In the genomic region with DNA sequence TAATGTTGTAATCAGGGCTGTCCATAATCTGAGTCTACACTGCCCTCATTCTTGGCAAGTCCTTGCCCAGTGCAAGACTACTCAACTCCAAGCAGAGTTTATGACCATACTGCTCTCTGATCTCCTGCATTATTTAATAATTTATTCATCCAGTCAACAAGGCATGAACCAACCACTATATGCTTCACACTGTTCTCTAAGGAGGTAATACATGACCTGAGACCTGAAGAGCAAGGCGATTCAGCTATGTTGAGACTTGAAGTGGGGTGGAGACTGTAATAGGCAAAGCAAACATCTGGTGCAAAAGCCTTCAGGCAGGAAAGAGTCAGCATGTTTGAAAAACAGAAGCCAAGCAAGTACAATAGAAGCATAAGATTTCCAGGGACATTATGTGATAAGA, we compare ENCODE assay signal across 17 cellular contexts.
DNase-seq lines count a peak whose midpoint lies in the region; ATAC-seq and TF ChIP-seq lines count a peak whose summit lies in the region.
"Had no signal": no experiment of that assay in that cellular context is flagged by ENCODE, and none has a peak within 500 bp of the region (broad histone marks: within the 10 kb centered on the region; RNA-seq: fewer than 3 reads in every experiment).

No MANE protein-coding gene starts in this region.

- H3K9me2 ChIP-seq in GM23338 (ENCODE audit: insufficient read depth) = peaks cover 6% of the 10 kb centered on the region; the same call in 1 of the 2 replicates

- no peak overlapping the region for H3K27ac ChIP-seq in GM23338 (ENCODE audit: low read depth)
- no peak overlapping the region for H3K27ac ChIP-seq in mammary epithelial cell (ENCODE audit: insufficient read depth, low read depth, low read length)
- H3K27ac ChIP-seq in foreskin keratinocyte = no peak overlapping the region

- H3K79me2 ChIP-seq in GM23338 (replicated peaks; ENCODE audit: insufficient read depth) (no peaks in the 10 kb centered on the region), mammary epithelial cell (ENCODE audit: insufficient read depth, low read length) (no peaks in the 10 kb centered on the region)

- H2AFZ ChIP-seq in GM23338 (peak overlapping the region; percentile 30), mammary epithelial cell (ENCODE audit: low read depth, low read length) (no peak overlapping the region)

- no peaks in the 10 kb centered on the region for H3F3A ChIP-seq in GM23338 (replicated peaks; ENCODE audit: low read depth)

- intact Hi-C loops in mammary epithelial cell (cut with micrococcal nuclease) = no loop called here
- intact Hi-C loops in activated naive CD4-positive, alpha-beta T cell treated with anti-CD3 and anti-CD28 coated beads for 36 hours (cut with micrococcal nuclease) = no loop called here

- H3K4me1 ChIP-seq in GM23338 (ENCODE audit: insufficient read depth) (no peaks in the 10 kb centered on the region), mammary epithelial cell (ENCODE audit: insufficient read depth, low read length) (no peaks in the 10 kb centered on the region), foreskin keratinocyte (no peaks in the 10 kb centered on the region)
- H3K4me1 ChIP-seq: HAP-1 had no signal

- H3K9me3 Mint-ChIP-seq in GM23338 = no peaks in the 10 kb centered on the region
- H3K9me3 Mint-ChIP-seq in activated naive CD4-positive, alpha-beta T cell treated with anti-CD3 and anti-CD28 coated beads for 36 hours = peaks cover 2% of the 10 kb centered on the region

- no peaks in the 10 kb centered on the region for H3K9me3 ChIP-seq in mammary epithelial cell (replicated peaks; ENCODE audit: insufficient read depth, low read length)
- H3K9me3 ChIP-seq: HAP-1 had no signal

- DNase-seq in DMS79 (lab: John Stamatoyannopoulos, UW) = peak; percentile 50
- DNase-seq in GM23338 (ENCODE audit: low spot score) = no peak
- peak; percentile 37 for DNase-seq in mammary epithelial cell
- DNase-seq in foreskin keratinocyte = peak; percentile 94 to 97
- no peak for DNase-seq in globus pallidus (ENCODE audit: low spot score)
- no peak for DNase-seq in activated naive CD4-positive, alpha-beta T cell treated with anti-CD3 and anti-CD28 coated beads for 36 hours
- DNase-seq in NCI-H510A (lab: John Stamatoyannopoulos, UW) = no peak
- DNase-seq: CD4-positive, CD25-positive, alpha-beta regulatory T cell; KG1; NCI-H1105; NCI-H1694; NCI-H226; NCI-H524; OCI-M1; Right ventricle myocardium superior had no signal

- H3K36me3 Mint-ChIP-seq in GM23338 (ENCODE audit: low read depth) = no peaks in the 10 kb centered on the region
- H3K36me3 Mint-ChIP-seq in activated naive CD4-positive, alpha-beta T cell treated with anti-CD3 and anti-CD28 coated beads for 36 hours (ENCODE audit: low read depth) = no peaks in the 10 kb centered on the region
- H3K36me3 Mint-ChIP-seq: CD4-positive, CD25-positive, alpha-beta regulatory T cell had no signal

- no peak overlapping the region for H3K4me3 Mint-ChIP-seq in GM23338
- H3K4me3 Mint-ChIP-seq in activated naive CD4-positive, alpha-beta T cell treated with anti-CD3 and anti-CD28 coated beads for 36 hours = no peak overlapping the region
- H3K4me3 Mint-ChIP-seq: CD4-positive, CD25-positive, alpha-beta regulatory T cell had no signal

- no peak overlapping the region for H3K4me2 ChIP-seq in GM23338
- H3K4me2 ChIP-seq in mammary epithelial cell (ENCODE audit: insufficient read depth, low read depth, low read length) = no peak overlapping the region

- in situ Hi-C loops in mammary epithelial cell (cut with MboI; ENCODE audit: low sequenced_read_pairs in 2 of 2) = no loop called here

- no peaks in the 10 kb centered on the region for H3K36me3 ChIP-seq in GM23338 (ENCODE audit: insufficient read depth)
- no peaks in the 10 kb centered on the region for H3K36me3 ChIP-seq in mammary epithelial cell (ENCODE audit: insufficient read depth, low read length)
- H3K36me3 ChIP-seq: HAP-1 had no signal

- H3K27me3 ChIP-seq in GM23338 (ENCODE audit: insufficient read depth) = no peaks in the 10 kb centered on the region
- peaks cover 2% of the 10 kb centered on the region for H3K27me3 ChIP-seq in mammary epithelial cell (ENCODE audit: insufficient read depth, low read length)
- H3K27me3 ChIP-seq in foreskin keratinocyte = no peaks in the 10 kb centered on the region

- no peak for TF ChIP-seq CTCF in GM23338 (conservative IDR thresholded peaks at IDR 0.05; ENCODE audit: low read depth in 2 of 2)
- TF ChIP-seq CTCF in mammary epithelial cell (conservative IDR thresholded peaks at IDR 0.05 in 1 of 2, IDR thresholded peaks at IDR 0.05 in 1 of 2; ENCODE audit: extremely low read depth in 1 of 2, insufficient read depth in 1 of 2, low read depth in 1 of 2, low read length in 2 of 2) = no peak
- TF ChIP-seq CTCF in foreskin keratinocyte (conservative IDR thresholded peaks at IDR 0.05) = no peak

- dilution Hi-C loops in mammary epithelial cell (cut with HindIII; ENCODE audit: low sequenced_read_pairs) = no loop called here

- H3K9ac ChIP-seq in mammary epithelial cell (ENCODE audit: insufficient read depth, low read length) = no peak overlapping the region

- ATAC-seq in GM23338 = no peak
- ATAC-seq in foreskin keratinocyte = peak; percentile 95
- ATAC-seq: GM12878 had no signal

- H3K27me3 Mint-ChIP-seq in GM23338 (ENCODE audit: insufficient read depth, low read depth, poor library complexity) = no peaks in the 10 kb centered on the region
- H3K27me3 Mint-ChIP-seq in activated naive CD4-positive, alpha-beta T cell treated with anti-CD3 and anti-CD28 coated beads for 36 hours (ENCODE audit: low read depth) = no peaks in the 10 kb centered on the region
- H3K27me3 Mint-ChIP-seq: CD4-positive, CD25-positive, alpha-beta regulatory T cell had no signal

- no peaks in the 10 kb centered on the region for H4K20me1 ChIP-seq in GM23338 (replicated peaks; ENCODE audit: insufficient read depth)
- H4K20me1 ChIP-seq in mammary epithelial cell (ENCODE audit: insufficient read depth, low read length) = no peaks in the 10 kb centered on the region

- H3K27ac Mint-ChIP-seq in GM23338 = no peak overlapping the region
- H3K27ac Mint-ChIP-seq in activated naive CD4-positive, alpha-beta T cell treated with anti-CD3 and anti-CD28 coated beads for 36 hours = no peak overlapping the region
- H3K27ac Mint-ChIP-seq: CD4-positive, CD25-positive, alpha-beta regulatory T cell had no signal

- no peaks in the 10 kb centered on the region for H3K4me1 Mint-ChIP-seq in GM23338
- no peaks in the 10 kb centered on the region for H3K4me1 Mint-ChIP-seq in activated naive CD4-positive, alpha-beta T cell treated with anti-CD3 and anti-CD28 coated beads for 36 hours (ENCODE audit: low read depth)

- no peak overlapping the region for H3K4me3 ChIP-seq in GM23338
- no peak overlapping the region for H3K4me3 ChIP-seq in mammary epithelial cell (replicated peaks in 1 of 3; ENCODE audit: insufficient read depth in 1 of 3, low read depth in 2 of 3, low read length in 3 of 3)
- H3K4me3 ChIP-seq: GM12878, HAP-1 had no signal

- WGBS in mammary epithelial cell (ENCODE audit: low coverage, missing lambda C conversion rate) = 33% methylated on average over 1 of the region's 1 CpG

- CTCF ChIA-PET in mammary epithelial cell (lab: Charles Lee; ENCODE audit: low non-redundant PET) = no interaction called here
- CTCF ChIA-PET in activated naive CD4-positive, alpha-beta T cell treated with anti-CD3 and anti-CD28 coated beads for 36 hours (lab: Charles Lee) = no interaction called here

- BruUV-seq in mammary epithelial cell (replicated peaks; lab: Mats Ljungman, UMichigan) = no TSS peak

TF ChIP-seq in GM23338, 12 proteins besides CTCF, POLR2A, EP300 and RAD21 (continues in another document):
- no peak for TF ChIP-seq JUNB (IDR thresholded peaks at IDR 0.05; ENCODE audit: unreplicated experiment)
- TF ChIP-seq NANOG (IDR thresholded peaks at IDR 0.05; ENCODE audit: borderline replicate concordance) = no peak
- TF ChIP-seq CREB1 (CRISPR knock-in tag; IDR thresholded peaks at IDR 0.05; ENCODE audit: low read depth) = no peak
- no peak for TF ChIP-seq ZNF114 (CRISPR knock-in tag; IDR thresholded peaks at IDR 0.05)
- no peak for TF ChIP-seq EZH2phosphoT487 (IDR thresholded peaks at IDR 0.05; ENCODE audit: unreplicated experiment)
- no peak for TF ChIP-seq STAT1 (IDR thresholded peaks at IDR 0.05; ENCODE audit: unreplicated experiment)
- TF ChIP-seq, protein P1, sequence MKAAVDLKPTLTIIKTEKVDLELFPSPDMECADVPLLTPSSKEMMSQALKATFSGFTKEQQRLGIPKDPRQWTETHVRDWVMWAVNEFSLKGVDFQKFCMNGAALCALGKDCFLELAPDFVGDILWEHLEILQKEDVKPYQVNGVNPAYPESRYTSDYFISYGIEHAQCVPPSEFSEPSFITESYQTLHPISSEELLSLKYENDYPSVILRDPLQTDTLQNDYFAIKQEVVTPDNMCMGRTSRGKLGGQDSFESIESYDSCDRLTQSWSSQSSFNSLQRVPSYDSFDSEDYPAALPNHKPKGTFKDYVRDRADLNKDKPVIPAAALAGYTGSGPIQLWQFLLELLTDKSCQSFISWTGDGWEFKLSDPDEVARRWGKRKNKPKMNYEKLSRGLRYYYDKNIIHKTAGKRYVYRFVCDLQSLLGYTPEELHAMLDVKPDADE (IDR thresholded peaks at IDR 0.05) = no peak
- no peak for TF ChIP-seq ZNF331 (CRISPR knock-in tag; IDR thresholded peaks at IDR 0.05; ENCODE audit: low read depth)

Comparison
In these comparisons a context has a peak if more than half of its experiments do, and no peak if none do; other contexts are left out.
1. DNase-seq: peak in DMS79 (single experiment), mammary epithelial cell (single experiment) and foreskin keratinocyte (2 of 2); none in GM23338 (single experiment), globus pallidus (single experiment), activated naive CD4-positive, alpha-beta T cell treated with anti-CD3 and anti-CD28 coated beads for 36 hours (single experiment) and NCI-H510A (single experiment).